ENCODE assay signal across 1 cellular context in genomic region chr13:99087130-99087953, GRCh38.
TF ChIP-seq lines count a peak whose summit lies in the region.

No MANE protein-coding gene starts in this region.

TF ChIP-seq in WTC11, 78 proteins besides CTCF, POLR2A, EP300 and RAD21 (continued from another document and continues in another):
- TF ChIP-seq, protein P1, sequence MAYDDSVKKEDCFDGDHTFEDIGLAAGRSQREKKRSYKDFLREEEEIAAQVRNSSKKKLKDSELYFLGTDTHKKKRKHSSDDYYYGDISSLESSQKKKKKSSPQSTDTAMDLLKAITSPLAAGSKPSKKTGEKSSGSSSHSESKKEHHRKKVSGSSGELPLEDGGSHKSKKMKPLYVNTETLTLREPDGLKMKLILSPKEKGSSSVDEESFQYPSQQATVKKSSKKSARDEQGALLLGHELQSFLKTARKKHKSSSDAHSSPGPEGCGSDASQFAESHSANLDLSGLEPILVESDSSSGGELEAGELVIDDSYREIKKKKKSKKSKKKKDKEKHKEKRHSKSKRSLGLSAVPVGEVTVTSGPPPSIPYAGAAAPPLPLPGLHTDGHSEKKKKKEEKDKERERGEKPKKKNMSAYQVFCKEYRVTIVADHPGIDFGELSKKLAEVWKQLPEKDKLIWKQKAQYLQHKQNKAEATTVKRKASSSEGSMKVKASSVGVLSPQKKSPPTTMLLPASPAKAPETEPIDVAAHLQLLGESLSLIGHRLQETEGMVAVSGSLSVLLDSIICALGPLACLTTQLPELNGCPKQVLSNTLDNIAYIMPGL (CRISPR knock-in tag; IDR thresholded peaks at IDR 0.05): peak; percentile 40
- TF ChIP-seq TCF7 (CRISPR knock-in tag; IDR thresholded peaks at IDR 0.05; ENCODE audit: low read depth) (no peak), SOX15 (CRISPR knock-in tag; IDR thresholded peaks at IDR 0.05) (no peak), ATF2 (CRISPR knock-in tag; IDR thresholded peaks at IDR 0.05; ENCODE audit: borderline replicate concordance, low read depth) (no peak), GTF2I (CRISPR knock-in tag; conservative IDR thresholded peaks at IDR 0.05) (no peak), KAT7 (CRISPR knock-in tag; IDR thresholded peaks at IDR 0.05; ENCODE audit: borderline replicate concordance) (no peak), ZNF416 (CRISPR knock-in tag; IDR thresholded peaks at IDR 0.05) (no peak), ZMAT4 (CRISPR knock-in tag; IDR thresholded peaks at IDR 0.05) (no peak), FOXP1 (CRISPR knock-in tag; IDR thresholded peaks at IDR 0.05; ENCODE audit: borderline replicate concordance) (no peak), CREB1 (CRISPR knock-in tag; IDR thresholded peaks at IDR 0.05) (no peak), TEAD1 (CRISPR knock-in tag; IDR thresholded peaks at IDR 0.05) (no peak), TP53 (CRISPR knock-in tag; IDR thresholded peaks at IDR 0.05) (peak; percentile 72), NR1H2 (CRISPR knock-in tag; IDR thresholded peaks at IDR 0.05) (no peak), GRHL2 (CRISPR knock-in tag; IDR thresholded peaks at IDR 0.05; ENCODE audit: insufficient replicate concordance, severe bottlenecking) (no peak), NFE2L1 (CRISPR knock-in tag; IDR thresholded peaks at IDR 0.05) (0 out of 2 replicates have a peak, but pooled peaks have one; percentile 41), ZNF232 (CRISPR knock-in tag; IDR thresholded peaks at IDR 0.05) (no peak), FOXJ3 (CRISPR knock-in tag; IDR thresholded peaks at IDR 0.05; ENCODE audit: borderline replicate concordance) (no peak), ZNF219 (CRISPR knock-in tag; IDR thresholded peaks at IDR 0.05; ENCODE audit: borderline replicate concordance) (no peak), TEAD4 (CRISPR knock-in tag; IDR thresholded peaks at IDR 0.05) (no peak), MYBL2 (CRISPR knock-in tag; IDR thresholded peaks at IDR 0.05) (0 out of 2 replicates have a peak, but pooled peaks have one; percentile 52), OVOL2 (CRISPR knock-in tag; IDR thresholded peaks at IDR 0.05; ENCODE audit: borderline replicate concordance) (no peak), NR2C2 (CRISPR knock-in tag; IDR thresholded peaks at IDR 0.05) (no peak), E2F5 (CRISPR knock-in tag; IDR thresholded peaks at IDR 0.05) (peak; percentile 68; the same call in 1 of the 2 replicates), HMGA2 (CRISPR knock-in tag; IDR thresholded peaks at IDR 0.05) (no peak), JAZF1 (CRISPR knock-in tag; IDR thresholded peaks at IDR 0.05) (no peak), ZBTB43 (CRISPR knock-in tag; IDR thresholded peaks at IDR 0.05) (no peak; the same call in 1 of the 2 replicates), ZNF671 (CRISPR knock-in tag; IDR thresholded peaks at IDR 0.05) (no peak), ZNF425 (CRISPR knock-in tag; conservative IDR thresholded peaks at IDR 0.05) (no peak), ESRRA (CRISPR knock-in tag; IDR thresholded peaks at IDR 0.05; ENCODE audit: borderline replicate concordance) (no peak), FOXP4 (CRISPR knock-in tag; IDR thresholded peaks at IDR 0.05) (no peak), FOXK1 (CRISPR knock-in tag; IDR thresholded peaks at IDR 0.05) (no peak), SMAD3 (CRISPR knock-in tag; IDR thresholded peaks at IDR 0.05; ENCODE audit: borderline replicate concordance) (no peak), E2F1 (CRISPR knock-in tag; IDR thresholded peaks at IDR 0.05) (no peak), SMAD4 (CRISPR knock-in tag; IDR thresholded peaks at IDR 0.05) (no peak), ZNF423 (CRISPR knock-in tag; IDR thresholded peaks at IDR 0.05) (no peak), CBFB (CRISPR knock-in tag; IDR thresholded peaks at IDR 0.05; ENCODE audit: low read depth) (peak; percentile 53; the same call in 1 of the 2 replicates), SP1 (CRISPR knock-in tag; conservative IDR thresholded peaks at IDR 0.05) (peak; percentile 69), ZNF263 (CRISPR knock-in tag; IDR thresholded peaks at IDR 0.05; ENCODE audit: low read depth) (no peak), EMX1 (CRISPR knock-in tag; IDR thresholded peaks at IDR 0.05) (no peak), MLX (CRISPR knock-in tag; IDR thresholded peaks at IDR 0.05) (no peak)
- TF ChIP-seq, protein P2, sequence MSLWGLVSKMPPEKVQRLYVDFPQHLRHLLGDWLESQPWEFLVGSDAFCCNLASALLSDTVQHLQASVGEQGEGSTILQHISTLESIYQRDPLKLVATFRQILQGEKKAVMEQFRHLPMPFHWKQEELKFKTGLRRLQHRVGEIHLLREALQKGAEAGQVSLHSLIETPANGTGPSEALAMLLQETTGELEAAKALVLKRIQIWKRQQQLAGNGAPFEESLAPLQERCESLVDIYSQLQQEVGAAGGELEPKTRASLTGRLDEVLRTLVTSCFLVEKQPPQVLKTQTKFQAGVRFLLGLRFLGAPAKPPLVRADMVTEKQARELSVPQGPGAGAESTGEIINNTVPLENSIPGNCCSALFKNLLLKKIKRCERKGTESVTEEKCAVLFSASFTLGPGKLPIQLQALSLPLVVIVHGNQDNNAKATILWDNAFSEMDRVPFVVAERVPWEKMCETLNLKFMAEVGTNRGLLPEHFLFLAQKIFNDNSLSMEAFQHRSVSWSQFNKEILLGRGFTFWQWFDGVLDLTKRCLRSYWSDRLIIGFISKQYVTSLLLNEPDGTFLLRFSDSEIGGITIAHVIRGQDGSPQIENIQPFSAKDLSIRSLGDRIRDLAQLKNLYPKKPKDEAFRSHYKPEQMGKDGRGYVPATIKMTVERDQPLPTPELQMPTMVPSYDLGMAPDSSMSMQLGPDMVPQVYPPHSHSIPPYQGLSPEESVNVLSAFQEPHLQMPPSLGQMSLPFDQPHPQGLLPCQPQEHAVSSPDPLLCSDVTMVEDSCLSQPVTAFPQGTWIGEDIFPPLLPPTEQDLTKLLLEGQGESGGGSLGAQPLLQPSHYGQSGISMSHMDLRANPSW (CRISPR knock-in tag; conservative IDR thresholded peaks at IDR 0.05; ENCODE audit: low read depth): no peak
- TF ChIP-seq, protein P3, sequence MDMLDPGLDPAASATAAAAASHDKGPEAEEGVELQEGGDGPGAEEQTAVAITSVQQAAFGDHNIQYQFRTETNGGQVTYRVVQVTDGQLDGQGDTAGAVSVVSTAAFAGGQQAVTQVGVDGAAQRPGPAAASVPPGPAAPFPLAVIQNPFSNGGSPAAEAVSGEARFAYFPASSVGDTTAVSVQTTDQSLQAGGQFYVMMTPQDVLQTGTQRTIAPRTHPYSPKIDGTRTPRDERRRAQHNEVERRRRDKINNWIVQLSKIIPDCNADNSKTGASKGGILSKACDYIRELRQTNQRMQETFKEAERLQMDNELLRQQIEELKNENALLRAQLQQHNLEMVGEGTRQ (CRISPR knock-in tag; IDR thresholded peaks at IDR 0.05): peak; percentile 59
- TF ChIP-seq, protein P4, sequence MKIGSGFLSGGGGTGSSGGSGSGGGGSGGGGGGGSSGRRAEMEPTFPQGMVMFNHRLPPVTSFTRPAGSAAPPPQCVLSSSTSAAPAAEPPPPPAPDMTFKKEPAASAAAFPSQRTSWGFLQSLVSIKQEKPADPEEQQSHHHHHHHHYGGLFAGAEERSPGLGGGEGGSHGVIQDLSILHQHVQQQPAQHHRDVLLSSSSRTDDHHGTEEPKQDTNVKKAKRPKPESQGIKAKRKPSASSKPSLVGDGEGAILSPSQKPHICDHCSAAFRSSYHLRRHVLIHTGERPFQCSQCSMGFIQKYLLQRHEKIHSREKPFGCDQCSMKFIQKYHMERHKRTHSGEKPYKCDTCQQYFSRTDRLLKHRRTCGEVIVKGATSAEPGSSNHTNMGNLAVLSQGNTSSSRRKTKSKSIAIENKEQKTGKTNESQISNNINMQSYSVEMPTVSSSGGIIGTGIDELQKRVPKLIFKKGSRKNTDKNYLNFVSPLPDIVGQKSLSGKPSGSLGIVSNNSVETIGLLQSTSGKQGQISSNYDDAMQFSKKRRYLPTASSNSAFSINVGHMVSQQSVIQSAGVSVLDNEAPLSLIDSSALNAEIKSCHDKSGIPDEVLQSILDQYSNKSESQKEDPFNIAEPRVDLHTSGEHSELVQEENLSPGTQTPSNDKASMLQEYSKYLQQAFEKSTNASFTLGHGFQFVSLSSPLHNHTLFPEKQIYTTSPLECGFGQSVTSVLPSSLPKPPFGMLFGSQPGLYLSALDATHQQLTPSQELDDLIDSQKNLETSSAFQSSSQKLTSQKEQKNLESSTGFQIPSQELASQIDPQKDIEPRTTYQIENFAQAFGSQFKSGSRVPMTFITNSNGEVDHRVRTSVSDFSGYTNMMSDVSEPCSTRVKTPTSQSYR (CRISPR knock-in tag; IDR thresholded peaks at IDR 0.05): no peak
- TF ChIP-seq, protein P5, sequence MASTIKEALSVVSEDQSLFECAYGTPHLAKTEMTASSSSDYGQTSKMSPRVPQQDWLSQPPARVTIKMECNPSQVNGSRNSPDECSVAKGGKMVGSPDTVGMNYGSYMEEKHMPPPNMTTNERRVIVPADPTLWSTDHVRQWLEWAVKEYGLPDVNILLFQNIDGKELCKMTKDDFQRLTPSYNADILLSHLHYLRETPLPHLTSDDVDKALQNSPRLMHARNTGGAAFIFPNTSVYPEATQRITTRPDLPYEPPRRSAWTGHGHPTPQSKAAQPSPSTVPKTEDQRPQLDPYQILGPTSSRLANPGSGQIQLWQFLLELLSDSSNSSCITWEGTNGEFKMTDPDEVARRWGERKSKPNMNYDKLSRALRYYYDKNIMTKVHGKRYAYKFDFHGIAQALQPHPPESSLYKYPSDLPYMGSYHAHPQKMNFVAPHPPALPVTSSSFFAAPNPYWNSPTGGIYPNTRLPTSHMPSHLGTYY (CRISPR knock-in tag; IDR thresholded peaks at IDR 0.05): no peak
